11 cellular contexts compared by ENCODE assay signal in the genomic region with DNA sequence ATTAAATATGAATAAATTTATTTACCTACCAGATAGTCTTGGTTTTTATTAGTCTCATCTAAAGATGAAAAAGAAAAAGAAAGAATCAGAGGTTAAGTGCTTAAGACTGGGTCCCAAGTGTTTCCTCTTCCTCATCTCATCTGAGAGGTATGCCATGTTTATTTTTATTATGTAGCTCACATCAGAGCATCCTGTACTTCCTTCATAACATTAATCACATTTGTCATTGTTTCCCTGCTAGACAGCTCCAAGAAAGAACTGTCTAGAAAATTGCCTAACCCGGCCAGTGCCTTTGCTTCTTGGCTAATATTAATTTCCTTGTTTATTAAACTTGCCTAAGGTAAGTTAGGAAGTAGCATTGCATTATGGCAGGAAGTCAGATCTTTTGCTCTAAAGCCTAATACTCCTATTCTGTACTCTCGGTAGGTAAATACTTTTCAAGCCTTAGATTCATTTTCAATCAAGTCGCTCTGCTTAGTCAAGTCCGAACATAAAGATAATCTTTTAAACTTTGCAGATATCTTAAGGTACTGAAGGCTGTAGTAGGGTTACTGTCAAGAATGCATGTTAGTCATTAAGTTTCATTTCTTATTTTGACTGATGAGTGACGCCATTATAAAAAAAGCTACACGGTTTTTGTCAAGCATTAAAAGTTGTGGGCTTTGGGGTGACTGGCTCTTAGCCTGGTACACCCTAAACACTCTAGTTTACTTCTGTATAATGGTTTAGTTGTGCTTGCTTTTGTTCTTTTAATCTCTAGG. TPM values are rescaled to one million over a fixed set of nuclear protein-coding genes. Genes with fewer than 3 reads are reported as not detected.
A peak's percentile ranks its signal among the peaks of the same experiment; 100 is the strongest.
DNase-seq lines count a peak whose midpoint lies in the region; ATAC-seq and TF ChIP-seq lines count a peak whose summit lies in the region.
"Had no signal": no experiment of that assay in that cellular context is flagged by ENCODE, and none has a peak within 500 bp of the region (broad histone marks: within the 10 kb centered on the region; RNA-seq: fewer than 3 reads in every experiment).

No MANE protein-coding gene starts in this region.

- no peak overlapping the region for H3K9ac ChIP-seq in fibroblast of lung (ENCODE audit: insufficient read depth, low read length)

- H3K4me1 ChIP-seq in CD8-positive, alpha-beta T cell (ENCODE audit: insufficient read depth, low read length): no peaks in the 10 kb centered on the region
- no peaks in the 10 kb centered on the region for H3K4me1 ChIP-seq in fibroblast of lung (ENCODE audit: control insufficient read depth, extremely low read depth, insufficient read depth, low read length)

- no peak for TF ChIP-seq CTCF in CD8-positive, alpha-beta T cell (IDR thresholded peaks at IDR 0.05)
- TF ChIP-seq CTCF in fibroblast of lung (conservative IDR thresholded peaks at IDR 0.05 in 1 of 2, IDR thresholded peaks at IDR 0.05 in 1 of 2; ENCODE audit: low read depth in 1 of 2, low read length in 2 of 2): no peak

- H3K9me3 Mint-ChIP-seq in CD8-positive, alpha-beta T cell: peaks cover 4% of the 10 kb centered on the region
- peaks cover 9% of the 10 kb centered on the region for H3K9me3 Mint-ChIP-seq in activated CD4-positive, alpha-beta memory T cell treated with anti-CD3 and anti-CD28 coated beads for 36 hours

- H3K27ac Mint-ChIP-seq in CD8-positive, alpha-beta T cell: peak overlapping the region; percentile 41
- peak overlapping the region; percentile 80 for H3K27ac Mint-ChIP-seq in activated CD4-positive, alpha-beta memory T cell treated with anti-CD3 and anti-CD28 coated beads for 36 hours

- no peaks in the 10 kb centered on the region for H4K20me1 ChIP-seq in fibroblast of lung (ENCODE audit: control insufficient read depth, extremely low read depth, insufficient read depth, low read length)

- no peak overlapping the region for H3K27ac ChIP-seq in CD8-positive, alpha-beta T cell (ENCODE audit: low read depth, low read length)
- H3K27ac ChIP-seq in fibroblast of lung (ENCODE audit: insufficient read depth, low read length): no peak overlapping the region

- H3K4me1 Mint-ChIP-seq in CD8-positive, alpha-beta T cell (ENCODE audit: low read depth): peaks cover 14% of the 10 kb centered on the region
- H3K4me1 Mint-ChIP-seq in activated CD4-positive, alpha-beta memory T cell treated with anti-CD3 and anti-CD28 coated beads for 36 hours (ENCODE audit: low read depth): peaks cover 36% of the 10 kb centered on the region

- no peak overlapping the region for H3K4me2 ChIP-seq in fibroblast of lung (ENCODE audit: extremely low read depth, insufficient read depth, low read length)

- no peak for ATAC-seq in CD8-positive, alpha-beta T cell
- peak; percentile 69 for ATAC-seq in GM18508 (IDR thresholded peaks at IDR 0.05; ENCODE audit: insufficient read depth, unreplicated experiment)
- no peak for ATAC-seq in GM21619 (IDR thresholded peaks at IDR 0.05; ENCODE audit: unreplicated experiment)
- ATAC-seq in left colon: no peak
- no peak for ATAC-seq in HG02678 (IDR thresholded peaks at IDR 0.05; ENCODE audit: unreplicated experiment)
- no peak for ATAC-seq in GM21367 (IDR thresholded peaks at IDR 0.05; ENCODE audit: unreplicated experiment)
- ATAC-seq: HCT116 had no signal

- peaks cover 51% of the 10 kb centered on the region for H3K36me3 Mint-ChIP-seq in CD8-positive, alpha-beta T cell
- H3K36me3 Mint-ChIP-seq in activated CD4-positive, alpha-beta memory T cell treated with anti-CD3 and anti-CD28 coated beads for 36 hours: peaks cover 22% of the 10 kb centered on the region

- peaks cover 5% of the 10 kb centered on the region for H3K36me3 ChIP-seq in CD8-positive, alpha-beta T cell (ENCODE audit: insufficient read depth, low read length)
- H3K36me3 ChIP-seq in fibroblast of lung (ENCODE audit: control insufficient read depth, insufficient read depth, low read length): no peaks in the 10 kb centered on the region

- H3K9me3 ChIP-seq in CD8-positive, alpha-beta T cell (ENCODE audit: low read length): no peaks in the 10 kb centered on the region
- H3K9me3 ChIP-seq in fibroblast of lung (ENCODE audit: control insufficient read depth, insufficient read depth, low read depth, low read length): no peaks in the 10 kb centered on the region

- no peak overlapping the region for H2AFZ ChIP-seq in fibroblast of lung (ENCODE audit: low read length)

- no peak overlapping the region for H3K4me3 ChIP-seq in CD8-positive, alpha-beta T cell (ENCODE audit: low read depth, low read length)
- H3K4me3 ChIP-seq in fibroblast of lung (replicated peaks in 1 of 4; ENCODE audit: control extremely low read depth in 1 of 4, insufficient read depth in 1 of 4, low read depth in 3 of 4, low read length in 4 of 4): no peak overlapping the region

- no peak overlapping the region for H3K4me3 Mint-ChIP-seq in CD8-positive, alpha-beta T cell
- H3K4me3 Mint-ChIP-seq in activated CD4-positive, alpha-beta memory T cell treated with anti-CD3 and anti-CD28 coated beads for 36 hours: peak overlapping the region; percentile 24

- POLR2A ChIA-PET in CD8-positive, alpha-beta T cell (lab: Charles Lee): interaction anchor here (1.0 kb wide), 1 partner anchor 16 kb away, joined by 3 read pairs; no protein-coding TSS in a partner anchor
- POLR2A ChIA-PET in activated CD4-positive, alpha-beta memory T cell treated with anti-CD3 and anti-CD28 coated beads for 36 hours (lab: Charles Lee): interaction anchor here (0.8 kb wide), 1 partner anchor 18 kb away, joined by 3 read pairs; no protein-coding TSS in a partner anchor

- DNase-seq in CD8-positive, alpha-beta T cell: no peak
- DNase-seq in activated CD4-positive, alpha-beta memory T cell treated with anti-CD3 and anti-CD28 coated beads for 36 hours: peak; percentile 36
- peak; percentile 48 to 74 for DNase-seq in fibroblast of lung (ENCODE audit: low read depth in 2 of 2)
- no peak for DNase-seq in left colon
- DNase-seq: NCI-H2171 treated with DMSO at 0.1 percent for 48 hours; stimulated activated CD4-positive, alpha-beta T cell treated with anti-CD3 and anti-CD28 coated beads, Interleukin-4, amount 100 ng/mL, for 4 hours had no signal

- H3K79me2 ChIP-seq in fibroblast of lung (ENCODE audit: control insufficient read depth, insufficient read depth, low read length): no peaks in the 10 kb centered on the region

- H3K27me3 ChIP-seq in CD8-positive, alpha-beta T cell (ENCODE audit: insufficient read depth, low read length): no peaks in the 10 kb centered on the region
- H3K27me3 ChIP-seq in fibroblast of lung (ENCODE audit: control insufficient read depth, insufficient read depth, low read length): no peaks in the 10 kb centered on the region

- intact Hi-C loops in CD8-positive, alpha-beta T cell (cut with DNase I, micrococcal nuclease): no loop called here
- intact Hi-C loops in activated CD4-positive, alpha-beta memory T cell treated with anti-CD3 and anti-CD28 coated beads for 36 hours (cut with micrococcal nuclease): loop anchor here (1.0 to 5.0 kb wide), 7 partner anchors 19 to 268 kb away; no protein-coding TSS in a partner anchor
- intact Hi-C loops in left colon (cut with DNase I, micrococcal nuclease): no loop called here

- H3K27me3 Mint-ChIP-seq in CD8-positive, alpha-beta T cell (ENCODE audit: low read depth): no peaks in the 10 kb centered on the region
- no peaks in the 10 kb centered on the region for H3K27me3 Mint-ChIP-seq in activated CD4-positive, alpha-beta memory T cell treated with anti-CD3 and anti-CD28 coated beads for 36 hours

- CTCF ChIA-PET in CD8-positive, alpha-beta T cell (lab: Charles Lee): interaction anchor here (0.9 kb wide), 1 partner anchor 47 kb away, joined by 3 read pairs; no protein-coding TSS in a partner anchor
- CTCF ChIA-PET in activated CD4-positive, alpha-beta memory T cell treated with anti-CD3 and anti-CD28 coated beads for 36 hours (lab: Charles Lee): interaction anchor here (1.3 to 1.9 kb wide), 2 partner anchors 47 to 48 kb away, joined by 5 read pairs; no protein-coding TSS in a partner anchor

RNA-seq across cellular contexts. Expression of a gene that starts 47.4 kb away (rescaled TPM):
- total RNA-seq in CD8-positive, alpha-beta T cell: 10 to 100 TPM; 19.8 to 19.9 TPM
- total RNA-seq in activated CD4-positive, alpha-beta memory T cell treated with anti-CD3 and anti-CD28 coated beads for 36 hours: 10 to 100 TPM; 15.9 to 19.4 TPM
- total RNA-seq in fibroblast of lung: 57.0 and 57.5 TPM in 2 replicates
- polyA plus RNA-seq in fibroblast of lung: 60.6 and 68.4 TPM in 2 replicates
- 40.7 and 47.9 TPM in 2 replicates for polyA plus RNA-seq in fibroblast of lung (2012)
- polyA minus RNA-seq in fibroblast of lung (ENCODE audit: low replicate concordance): 7.1 and 11.3 TPM in 2 replicates
- 10 to 100 TPM; 42.7 to 54.9 TPM for total RNA-seq in left colon

Comparison
In these comparisons a context has a peak if more than half of its experiments do, and no peak if none do; other contexts are left out.
1. DNase-seq: peak in activated CD4-positive, alpha-beta memory T cell treated with anti-CD3 and anti-CD28 coated beads for 36 hours (single experiment) and fibroblast of lung (2 of 2); none in CD8-positive, alpha-beta T cell (0 of 7) and left colon (0 of 2).